In the genomic region with DNA sequence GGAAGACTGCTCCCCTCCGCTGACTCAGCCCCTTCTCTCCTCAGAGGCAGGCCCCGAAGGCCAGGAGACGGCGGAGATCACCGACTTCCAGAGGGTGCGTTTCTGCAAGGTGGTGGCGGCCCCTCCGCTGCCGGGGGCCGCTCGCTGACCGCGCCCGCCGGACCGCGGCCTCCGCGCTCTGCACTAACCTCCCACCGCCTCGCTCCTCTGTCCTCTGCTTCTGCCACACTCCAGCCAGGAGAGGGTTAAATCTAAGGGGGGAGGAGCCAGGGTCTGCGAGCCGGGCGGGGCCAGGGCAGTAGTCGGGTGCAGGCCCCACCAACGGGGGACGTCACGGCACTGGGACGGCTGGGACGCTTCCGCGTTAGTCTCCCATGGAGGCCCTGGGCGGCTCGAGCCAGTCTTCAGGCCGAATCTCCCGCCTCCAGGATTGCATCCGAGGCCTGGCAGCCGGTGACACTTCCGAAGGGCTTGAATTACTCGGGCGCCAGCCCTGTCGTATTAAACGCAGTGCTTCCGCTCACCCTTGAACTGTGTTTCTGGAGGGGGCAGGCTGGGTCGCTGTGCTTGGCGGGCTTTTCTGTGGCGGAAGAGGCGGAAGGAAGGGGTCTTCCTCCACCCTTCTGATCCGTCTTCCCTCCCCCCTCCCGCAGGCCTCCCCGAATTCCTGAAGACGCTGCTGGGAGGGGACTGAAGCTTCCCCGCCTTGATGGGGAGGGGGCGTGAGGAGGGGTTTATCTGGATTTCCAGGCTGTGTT, we compare ENCODE assay signal across 8 cellular contexts. TPM values are rescaled to one million over a fixed set of nuclear protein-coding genes. Genes with fewer than 3 reads are reported as not detected.
DNase-seq lines count a peak whose midpoint lies in the region; ATAC-seq and TF ChIP-seq lines count a peak whose summit lies in the region.

No MANE protein-coding gene starts in this region.

- peak overlapping the region; percentile 88 for H3K4me2 ChIP-seq in OCI-LY1 (ENCODE audit: low read length)

- H3K9me3 ChIP-seq in OCI-LY1 (ENCODE audit: low read length) (no peaks in the 10 kb centered on the region), mucosa of rectum (ENCODE audit: control insufficient read depth in 2 of 2, low read length in 2 of 2) (no peaks in the 10 kb centered on the region)

- H3K79me2 ChIP-seq in OCI-LY1 (ENCODE audit: insufficient read depth, low read length): no peaks in the 10 kb centered on the region

- H3K9ac ChIP-seq in OCI-LY1 (ENCODE audit: low read length) (peak overlapping the region; percentile 93), mucosa of rectum (ENCODE audit: low read depth in 1 of 2, low read length in 2 of 2) (peak overlapping the region; percentile 90 to 94)

- no peak overlapping the region for H2AFZ ChIP-seq in OCI-LY1 (ENCODE audit: low read length)

- H3K9me2 ChIP-seq in OCI-LY1 (ENCODE audit: low read depth, low read length): no peaks in the 10 kb centered on the region

- H3K4me3 ChIP-seq in OCI-LY1 (ENCODE audit: low read depth, low read length, poor library complexity, severe bottlenecking) (peak overlapping the region; percentile 82), mucosa of rectum (ENCODE audit: low read length in 2 of 2) (peak overlapping the region; percentile 88 to 90)

- H3K27ac ChIP-seq in OCI-LY1 (ENCODE audit: low read depth, low read length, poor library complexity, severe bottlenecking) (peak overlapping the region; percentile 91), epithelial cell of prostate (peak overlapping the region; percentile 94), mucosa of rectum (ENCODE audit: low read depth in 2 of 2, low read length in 2 of 2) (peak overlapping the region; percentile 99 to 100)

- TF ChIP-seq CTCF in OCI-LY1 (IDR thresholded peaks at IDR 0.05; ENCODE audit: low read length): no peak

- ATAC-seq in GM21360 (IDR thresholded peaks at IDR 0.05; ENCODE audit: unreplicated experiment): peak; percentile 51

- H3K27me3 ChIP-seq in OCI-LY1 (ENCODE audit: insufficient read depth, low read length): no peaks in the 10 kb centered on the region
- no peaks in the 10 kb centered on the region for H3K27me3 ChIP-seq in mucosa of rectum (ENCODE audit: control insufficient read depth in 2 of 2, insufficient read depth in 2 of 2, low read length in 2 of 2)

- DNase-seq in COLO829 (ENCODE audit: low spot score): peak; percentile 78
- peak; percentile 87 for DNase-seq in HT1080 (ENCODE audit: low read depth)
- DNase-seq in activated T-cell treated with anti-CD3 and anti-CD28 coated beads for 4 hours: peak; percentile 88
- peak; percentile 55 for DNase-seq in epithelial cell of prostate (ENCODE audit: low read depth, low spot score)
- DNase-seq in stimulated activated CD8-positive, alpha-beta memory T cell treated with anti-CD3 and anti-CD28 coated beads, Interleukin-4, amount 100 ng/mL, for 24 hours (ENCODE audit: low read depth): peak; percentile 81

- H3F3A ChIP-seq in OCI-LY1 (ENCODE audit: insufficient read depth, low read length): no peaks in the 10 kb centered on the region

- no peaks in the 10 kb centered on the region for H4K20me1 ChIP-seq in OCI-LY1 (ENCODE audit: insufficient read depth, low read length)

- peaks cover 15% of the 10 kb centered on the region for H3K36me3 ChIP-seq in OCI-LY1 (ENCODE audit: insufficient read depth, low read length)
- H3K36me3 ChIP-seq in mucosa of rectum (ENCODE audit: control insufficient read depth in 2 of 2, insufficient read depth in 2 of 2, low read length in 2 of 2): peaks cover 11 to 18% of the 10 kb centered on the region in 2 donors

- H3K4me1 ChIP-seq in OCI-LY1 (ENCODE audit: insufficient read depth, low read length, severe bottlenecking): peaks cover 19% of the 10 kb centered on the region
- H3K4me1 ChIP-seq in mucosa of rectum (ENCODE audit: control insufficient read depth in 2 of 2, insufficient read depth in 2 of 2, low read length in 2 of 2): peaks cover 13 to 15% of the 10 kb centered on the region in 2 donors

RNA-seq across cellular contexts. Expression of a gene that starts 1.2 kb away (rescaled TPM):
- 1.5 and 4.0 TPM in 2 replicates for total RNA-seq in HT1080 (2014; rRNA removed; shearing (Covaris generic))
- 2.9 and 3.6 TPM in 2 replicates for polyA plus RNA-seq in HT1080 (2015; cell fraction: cytosol; rRNA removed)
- polyA plus RNA-seq in HT1080 (2015; cell fraction: nucleus; rRNA removed): 4.4 and 6.0 TPM in 2 replicates

RNA-seq across cellular contexts. Expression of a gene that starts 17.2 kb away (rescaled TPM):
- total RNA-seq in HT1080 (2014; rRNA removed; shearing (Covaris generic)): 3.6 and 3.8 TPM in 2 replicates
- 8.7 and 11.5 TPM in 2 replicates for polyA plus RNA-seq in HT1080 (2015; cell fraction: cytosol; rRNA removed)
- 18.3 and 22.7 TPM in 2 replicates for polyA plus RNA-seq in HT1080 (2015; cell fraction: nucleus; rRNA removed)

RNA-seq across cellular contexts. Expression of a gene that starts 36.2 kb away (rescaled TPM):
- 0.03 TPM in 1 of 2 replicates, not detected in the other for total RNA-seq in HT1080 (2014; rRNA removed; shearing (Covaris generic))
- polyA plus RNA-seq in HT1080 (2015; cell fraction: cytosol; rRNA removed): 0.54 and 0.64 TPM in 2 replicates
- 0.41 and 0.62 TPM in 2 replicates for polyA plus RNA-seq in HT1080 (2015; cell fraction: nucleus; rRNA removed)

RNA-seq across cellular contexts. Expression of a gene that starts 42.5 kb away (rescaled TPM):
- total RNA-seq in HT1080 (2014; rRNA removed; shearing (Covaris generic)): 36.6 and 43.9 TPM in 2 replicates
- polyA plus RNA-seq in HT1080 (2015; cell fraction: cytosol; rRNA removed): 51.6 and 64.6 TPM in 2 replicates
- 50.3 and 54.3 TPM in 2 replicates for polyA plus RNA-seq in HT1080 (2015; cell fraction: nucleus; rRNA removed)

RNA-seq across cellular contexts. Expression of a gene that starts 58.5 kb away (rescaled TPM):
- 0.30 TPM in 1 of 2 replicates, not detected in the other for total RNA-seq in HT1080 (2014; rRNA removed; shearing (Covaris generic))
- 0.01 TPM in 1 of 2 replicates, not detected in the other for polyA plus RNA-seq in HT1080 (2015; cell fraction: cytosol; rRNA removed)
- polyA plus RNA-seq in HT1080 (2015; cell fraction: nucleus; rRNA removed): not detected in 2 replicates

Comparison
In these comparisons a context has a peak if more than half of its experiments do, and no peak if none do; other contexts are left out.
1. Peak in every context shown above with its lines: DNase-seq, ATAC-seq, H3K4me3 ChIP-seq and H3K27ac ChIP-seq.